In genomic region chr15:43775411-43775965, GRCh38 we compare ENCODE assay signal across 8 cellular contexts. TPM values are rescaled to one million over a fixed set of nuclear protein-coding genes. Genes with fewer than 3 reads are reported as not detected.
DNase-seq lines count a peak whose midpoint lies in the region; ATAC-seq and TF ChIP-seq lines count a peak whose summit lies in the region.

No MANE protein-coding gene starts in this region.

- TF ChIP-seq EP300 in sigmoid colon (IDR thresholded peaks at IDR 0.05), result no peak

- H3K27ac Mint-ChIP-seq in glutamatergic neuron (ENCODE audit: unreplicated experiment), result no peak overlapping the region

- peak overlapping the region; percentile 74 for H3K4me3 ChIP-seq in NB4 (ENCODE audit: low read depth, low read length)
- no peak overlapping the region for H3K4me3 ChIP-seq in sigmoid colon

- H3K36me3 ChIP-seq in sigmoid colon, result peaks cover 11 to 31% (median 24%) of the 10 kb centered on the region in 4 donors

- DNase-seq in EL (peak; percentile 54), NB4 (ENCODE audit: low read depth) (peak; percentile 39), T1000 (lab: John Stamatoyannopoulos, UW) (peak; percentile 32), glutamatergic neuron (no peak), sigmoid colon (no peak), NCI-H128 (lab: John Stamatoyannopoulos, UW; ENCODE audit: unreplicated experiment) (no peak), cortex of kidney (lab: John Stamatoyannopoulos, UW) (no peak)

- peaks cover 0 to 17% (median 16%) of the 10 kb centered on the region in 4 donors for H3K4me1 ChIP-seq in sigmoid colon

- H3K9me3 ChIP-seq in sigmoid colon, result no peaks in the 10 kb centered on the region

- H3K27me3 ChIP-seq in sigmoid colon, result no peaks in the 10 kb centered on the region

- no peaks in the 10 kb centered on the region for H3K27me3 Mint-ChIP-seq in glutamatergic neuron (ENCODE audit: unreplicated experiment)

- intact Hi-C loops in sigmoid colon (cut with DNase I), result no loop called here

- peak overlapping the region; percentile 85 to 91 (median 89) for H3K27ac ChIP-seq in sigmoid colon

- no peaks in the 10 kb centered on the region for H3K4me1 Mint-ChIP-seq in glutamatergic neuron (ENCODE audit: low read depth, unreplicated experiment)

- peak overlapping the region; percentile 63 for H3K4me3 Mint-ChIP-seq in glutamatergic neuron (ENCODE audit: unreplicated experiment)

- TF ChIP-seq POLR2A in NB4 (IDR thresholded peaks at IDR 0.05; ENCODE audit: extremely low read depth, insufficient read length) (no peak), sigmoid colon (IDR thresholded peaks at IDR 0.05) (no peak)

- no peak for TF ChIP-seq CTCF in NB4 (IDR thresholded peaks at IDR 0.05; ENCODE audit: low read depth, low read length)
- TF ChIP-seq CTCF in glutamatergic neuron (IDR thresholded peaks at IDR 0.05; ENCODE audit: partially characterized antibody, unreplicated experiment), result no peak
- TF ChIP-seq CTCF in sigmoid colon (IDR thresholded peaks at IDR 0.05), result peak in 1 of 4 experiments; percentile 16

- ATAC-seq in HG03469 (IDR thresholded peaks at IDR 0.05; ENCODE audit: unreplicated experiment), result no peak

- WGBS in sigmoid colon, 2 donors, result 18 to 74% methylated on average over 1 of the region's 1 CpG

- peaks cover 4% of the 10 kb centered on the region for H3K9me3 Mint-ChIP-seq in glutamatergic neuron (ENCODE audit: unreplicated experiment)

- H3K36me3 Mint-ChIP-seq in glutamatergic neuron (ENCODE audit: unreplicated experiment), result no peaks in the 10 kb centered on the region

RNA-seq across cellular contexts. Expression of gene ELL3, which starts 1.3 kb away (rescaled TPM):
- total RNA-seq in glutamatergic neuron (ENCODE audit: unreplicated experiment), result 0.51 TPM
- total RNA-seq in sigmoid colon, result 1 to 10 TPM; 1.9 to 6.4 (median 4.3) TPM
- 10 to 100 TPM; 31.1 to 45.8 (median 36.0) TPM for polyA plus RNA-seq in sigmoid colon

RNA-seq across cellular contexts. Expression of gene SERF2, which starts 16.6 kb away (rescaled TPM):
- total RNA-seq in glutamatergic neuron (ENCODE audit: unreplicated experiment), result 650 TPM
- 100 to 1,000 TPM; 625 to 803 (median 718) TPM for total RNA-seq in sigmoid colon
- 1,000 to 10,000 TPM; 1,723 to 3,090 (median 2,981) TPM for polyA plus RNA-seq in sigmoid colon

RNA-seq across cellular contexts. Expression of gene SERINC4, which starts 24.5 kb away (rescaled TPM):
- not detected for total RNA-seq in glutamatergic neuron (ENCODE audit: unreplicated experiment)
- total RNA-seq in sigmoid colon, result under 1 TPM in 1 of 4 donors, not detected in 3; 0.27 TPM
- polyA plus RNA-seq in sigmoid colon, result under 1 TPM in 2 of 3 donors, not detected in 1; 0.60 to 0.61 TPM

RNA-seq across cellular contexts. Expression of gene HYPK, which starts 24.9 kb away (rescaled TPM):
- total RNA-seq in glutamatergic neuron (ENCODE audit: unreplicated experiment), result 26.5 TPM
- total RNA-seq in sigmoid colon, result 10 to 100 TPM in 2 of 4 donors, 1 to 10 TPM in 2; 3.6 to 22.8 (median 10.4) TPM
- polyA plus RNA-seq in sigmoid colon, result 10 to 100 TPM; 13.8 to 22.2 (median 14.7) TPM

RNA-seq across cellular contexts. Expression of gene PDIA3, which starts 29.2 kb away (rescaled TPM):
- total RNA-seq in glutamatergic neuron (ENCODE audit: unreplicated experiment), result 222 TPM
- total RNA-seq in sigmoid colon, result 10 to 100 TPM; 62.0 to 66.2 (median 63.4) TPM
- 100 to 1,000 TPM in 1 of 3 donors, 10 to 100 TPM in 2; 36.6 to 430 (median 82.5) TPM for polyA plus RNA-seq in sigmoid colon

Comparison
In these comparisons a context has a peak if more than half of its experiments do, and no peak if none do; other contexts are left out.
1. DNase-seq: peak in EL (single experiment), NB4 (single experiment) and T1000 (single experiment); none in glutamatergic neuron (single experiment), sigmoid colon (single experiment), NCI-H128 (single experiment) and cortex of kidney (single experiment).